ENCODE assay signal across 1 cellular context in the genomic region with DNA sequence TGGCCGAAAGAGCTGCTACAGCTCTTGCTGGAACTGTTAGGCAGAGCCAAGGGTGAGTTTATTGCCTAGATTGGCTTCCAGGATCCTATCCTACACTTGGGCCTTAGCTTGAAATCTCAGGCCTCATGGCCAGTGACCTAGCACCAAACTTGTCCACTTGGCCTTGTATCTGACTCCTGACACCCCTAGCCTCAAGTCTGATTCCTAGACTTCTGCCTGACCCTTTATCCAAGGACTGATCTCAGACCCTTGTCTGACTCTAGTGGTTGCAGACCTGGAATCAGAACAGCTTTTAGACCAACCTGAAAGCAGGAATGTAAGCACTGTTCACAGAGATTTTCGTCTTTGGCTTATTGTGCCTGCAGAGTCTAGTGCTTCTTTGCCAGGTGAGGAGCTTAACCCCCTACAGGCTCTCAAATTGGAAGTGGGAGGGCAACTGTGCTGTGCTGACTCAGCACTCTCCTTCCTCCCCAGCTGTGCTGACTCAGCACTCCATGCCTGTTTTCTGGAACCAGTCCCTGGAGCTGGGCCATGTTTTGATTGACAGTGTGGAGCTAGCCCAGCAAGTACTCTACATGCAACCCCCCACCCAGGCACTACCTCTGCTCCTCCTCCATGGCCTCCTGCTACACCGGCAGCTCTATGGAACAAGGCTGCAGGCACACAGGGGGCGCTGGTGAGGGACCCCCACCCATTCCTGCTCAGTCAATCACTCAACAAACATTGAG.
TF ChIP-seq lines count a peak whose summit lies in the region.

No MANE protein-coding gene starts in this region.

TF ChIP-seq in K562, 482 proteins besides CTCF, POLR2A, EP300 and RAD21 (continued from another document and continues in another):
- TF ChIP-seq ZBTB43 (CRISPR knock-in tag; IDR thresholded peaks at IDR 0.05) (no peak), NFXL1 (CRISPR knock-in tag; IDR thresholded peaks at IDR 0.05) (no peak), CREBBP (IDR thresholded peaks at IDR 0.05; ENCODE audit: low read depth, low read length) (no peak), ZNF668 (CRISPR knock-in tag; IDR thresholded peaks at IDR 0.05) (no peak), NCOA4 (IDR thresholded peaks at IDR 0.05; ENCODE audit: partially characterized antibody) (no peak), SLC30A9 (CRISPR knock-in tag; IDR thresholded peaks at IDR 0.05) (no peak), CBX5 (IDR thresholded peaks at IDR 0.05; ENCODE audit: borderline replicate concordance, low read depth) (no peak), COPS2 (conservative IDR thresholded peaks at IDR 0.05) (no peak), SMAD3 (CRISPR knock-in tag; conservative IDR thresholded peaks at IDR 0.05) (0 out of 2 replicates have a peak, but pooled peaks have one; percentile 34), SAP30 (IDR thresholded peaks at IDR 0.05; ENCODE audit: borderline replicate concordance, insufficient read depth, low read depth, low read length, poor library complexity, severe bottlenecking) (no peak), FOXP1 (CRISPR knock-in tag; IDR thresholded peaks at IDR 0.05) (no peak), SNAPC5 (CRISPR knock-in tag; IDR thresholded peaks at IDR 0.05) (no peak), NCOR1 (IDR thresholded peaks at IDR 0.05) (peak; percentile 65), SREBF1 (IDR thresholded peaks at IDR 0.05; ENCODE audit: borderline replicate concordance, low read depth, low read length) (no peak), CTBP1 (IDR thresholded peaks at IDR 0.05; ENCODE audit: borderline replicate concordance) (peak; percentile 60), RNF2 (IDR thresholded peaks at IDR 0.05) (peak; percentile 23; the same call in 1 of the 2 replicates), CHD2 (IDR thresholded peaks at IDR 0.05; ENCODE audit: low read depth, low read length) (no peak), ZNF444 (CRISPR knock-in tag; IDR thresholded peaks at IDR 0.05) (no peak), C11orf30 (IDR thresholded peaks at IDR 0.05; ENCODE audit: low read depth) (peak; percentile 100), HLTF (IDR thresholded peaks at IDR 0.05) (0 out of 2 replicates have a peak, but pooled peaks have one; percentile 43), NBN (IDR thresholded peaks at IDR 0.05; ENCODE audit: low read depth) (peak; percentile 87; the same call in 1 of the 2 replicates), TCF7 (IDR thresholded peaks at IDR 0.05; ENCODE audit: borderline replicate concordance) (no peak), SAFB2 (IDR thresholded peaks at IDR 0.05; ENCODE audit: borderline replicate concordance, low read depth, low read length, severe bottlenecking) (no peak), TBL1XR1 (IDR thresholded peaks at IDR 0.05; ENCODE audit: low read length in 2 of 2) (peak in 1 of 2 experiments; percentile 35; a peak in 1 of 4 replicates), YY1 (IDR thresholded peaks at IDR 0.05; ENCODE audit: borderline replicate concordance in 1 of 3, control insufficient read depth in 1 of 3, extremely low read depth in 1 of 3, insufficient read depth in 3 of 3, insufficient read length in 1 of 3, insufficient replicate concordance in 2 of 3, low read depth in 1 of 3, low read length in 2 of 3) (peak in 1 of 3 experiments; percentile 19), RB1 (IDR thresholded peaks at IDR 0.05; ENCODE audit: low read depth) (peak; percentile 66), EP400 (IDR thresholded peaks at IDR 0.05) (peak; percentile 53), MAFK (IDR thresholded peaks at IDR 0.05; ENCODE audit: low read length) (peak; percentile 100), CREB1 (IDR thresholded peaks at IDR 0.05) (no peak), CREB1 (CRISPR knock-in tag; IDR thresholded peaks at IDR 0.05) (no peak), NFE2L1 (tag; IDR thresholded peaks at IDR 0.05; ENCODE audit: borderline replicate concordance, low read depth) (peak; percentile 44; the same call in 1 of the 2 replicates), ZNF282 (CRISPR knock-in tag; IDR thresholded peaks at IDR 0.05) (no peak), PHB2 (IDR thresholded peaks at IDR 0.05; ENCODE audit: low read depth) (no peak), ZNF316 (IDR thresholded peaks at IDR 0.05) (peak; percentile 100), NEUROD1 (IDR thresholded peaks at IDR 0.05; ENCODE audit: borderline replicate concordance, low read depth, low read length, partially characterized antibody) (peak; percentile 43), ZNF23 (CRISPR knock-in tag; IDR thresholded peaks at IDR 0.05) (no peak), ZC3H4 (CRISPR knock-in tag; IDR thresholded peaks at IDR 0.05; ENCODE audit: borderline replicate concordance) (no peak), ARID1B (IDR thresholded peaks at IDR 0.05) (peak; percentile 84), ZFP30 (CRISPR knock-in tag; IDR thresholded peaks at IDR 0.05; ENCODE audit: borderline replicate concordance) (no peak), MECOM (CRISPR knock-in tag; IDR thresholded peaks at IDR 0.05) (0 out of 2 replicates have a peak, but pooled peaks have one; percentile 39), NR1H2 (CRISPR knock-in tag; IDR thresholded peaks at IDR 0.05) (no peak), BHLHE40 (IDR thresholded peaks at IDR 0.05; ENCODE audit: low read length) (no peak), ZKSCAN1 (IDR thresholded peaks at IDR 0.05; ENCODE audit: low read depth, low read length) (peak; percentile 54; the same call in 1 of the 2 replicates), ZNF12 (CRISPR knock-in tag; IDR thresholded peaks at IDR 0.05) (no peak), ARHGAP35 (IDR thresholded peaks at IDR 0.05; ENCODE audit: partially characterized antibody) (no peak), ZNF263 (CRISPR knock-in tag; IDR thresholded peaks at IDR 0.05; ENCODE audit: borderline replicate concordance) (peak; percentile 94), TEAD2 (tag; IDR thresholded peaks at IDR 0.05) (no peak), ZNF384 (IDR thresholded peaks at IDR 0.05; ENCODE audit: low read depth, low read length) (no peak), CBX2 (IDR thresholded peaks at IDR 0.05; ENCODE audit: insufficient read depth, low read length, poor library complexity, severe bottlenecking) (no peak), SRSF9 (IDR thresholded peaks at IDR 0.05; ENCODE audit: borderline replicate concordance, low read depth, low read length) (no peak)
- TF ChIP-seq, protein P1, sequence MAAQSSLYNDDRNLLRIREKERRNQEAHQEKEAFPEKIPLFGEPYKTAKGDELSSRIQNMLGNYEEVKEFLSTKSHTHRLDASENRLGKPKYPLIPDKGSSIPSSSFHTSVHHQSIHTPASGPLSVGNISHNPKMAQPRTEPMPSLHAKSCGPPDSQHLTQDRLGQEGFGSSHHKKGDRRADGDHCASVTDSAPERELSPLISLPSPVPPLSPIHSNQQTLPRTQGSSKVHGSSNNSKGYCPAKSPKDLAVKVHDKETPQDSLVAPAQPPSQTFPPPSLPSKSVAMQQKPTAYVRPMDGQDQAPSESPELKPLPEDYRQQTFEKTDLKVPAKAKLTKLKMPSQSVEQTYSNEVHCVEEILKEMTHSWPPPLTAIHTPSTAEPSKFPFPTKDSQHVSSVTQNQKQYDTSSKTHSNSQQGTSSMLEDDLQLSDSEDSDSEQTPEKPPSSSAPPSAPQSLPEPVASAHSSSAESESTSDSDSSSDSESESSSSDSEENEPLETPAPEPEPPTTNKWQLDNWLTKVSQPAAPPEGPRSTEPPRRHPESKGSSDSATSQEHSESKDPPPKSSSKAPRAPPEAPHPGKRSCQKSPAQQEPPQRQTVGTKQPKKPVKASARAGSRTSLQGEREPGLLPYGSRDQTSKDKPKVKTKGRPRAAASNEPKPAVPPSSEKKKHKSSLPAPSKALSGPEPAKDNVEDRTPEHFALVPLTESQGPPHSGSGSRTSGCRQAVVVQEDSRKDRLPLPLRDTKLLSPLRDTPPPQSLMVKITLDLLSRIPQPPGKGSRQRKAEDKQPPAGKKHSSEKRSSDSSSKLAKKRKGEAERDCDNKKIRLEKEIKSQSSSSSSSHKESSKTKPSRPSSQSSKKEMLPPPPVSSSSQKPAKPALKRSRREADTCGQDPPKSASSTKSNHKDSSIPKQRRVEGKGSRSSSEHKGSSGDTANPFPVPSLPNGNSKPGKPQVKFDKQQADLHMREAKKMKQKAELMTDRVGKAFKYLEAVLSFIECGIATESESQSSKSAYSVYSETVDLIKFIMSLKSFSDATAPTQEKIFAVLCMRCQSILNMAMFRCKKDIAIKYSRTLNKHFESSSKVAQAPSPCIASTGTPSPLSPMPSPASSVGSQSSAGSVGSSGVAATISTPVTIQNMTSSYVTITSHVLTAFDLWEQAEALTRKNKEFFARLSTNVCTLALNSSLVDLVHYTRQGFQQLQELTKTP (IDR thresholded peaks at IDR 0.05; ENCODE audit: low read depth in 1 of 2, partially characterized antibody in 2 of 2) = peak in 1 of 2 experiments; percentile 53
- TF ChIP-seq, protein P2, sequence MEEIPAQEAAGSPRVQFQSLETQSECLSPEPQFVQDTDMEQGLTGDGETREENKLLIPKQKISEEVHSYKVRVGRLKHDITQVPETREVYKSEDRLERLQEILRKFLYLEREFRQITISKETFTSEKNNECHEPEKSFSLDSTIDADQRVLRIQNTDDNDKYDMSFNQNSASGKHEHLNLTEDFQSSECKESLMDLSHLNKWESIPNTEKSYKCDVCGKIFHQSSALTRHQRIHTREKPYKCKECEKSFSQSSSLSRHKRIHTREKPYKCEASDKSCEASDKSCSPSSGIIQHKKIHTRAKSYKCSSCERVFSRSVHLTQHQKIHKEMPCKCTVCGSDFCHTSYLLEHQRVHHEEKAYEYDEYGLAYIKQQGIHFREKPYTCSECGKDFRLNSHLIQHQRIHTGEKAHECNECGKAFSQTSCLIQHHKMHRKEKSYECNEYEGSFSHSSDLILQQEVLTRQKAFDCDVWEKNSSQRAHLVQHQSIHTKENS (CRISPR knock-in tag; IDR thresholded peaks at IDR 0.05) = no peak
- TF ChIP-seq, protein P3, sequence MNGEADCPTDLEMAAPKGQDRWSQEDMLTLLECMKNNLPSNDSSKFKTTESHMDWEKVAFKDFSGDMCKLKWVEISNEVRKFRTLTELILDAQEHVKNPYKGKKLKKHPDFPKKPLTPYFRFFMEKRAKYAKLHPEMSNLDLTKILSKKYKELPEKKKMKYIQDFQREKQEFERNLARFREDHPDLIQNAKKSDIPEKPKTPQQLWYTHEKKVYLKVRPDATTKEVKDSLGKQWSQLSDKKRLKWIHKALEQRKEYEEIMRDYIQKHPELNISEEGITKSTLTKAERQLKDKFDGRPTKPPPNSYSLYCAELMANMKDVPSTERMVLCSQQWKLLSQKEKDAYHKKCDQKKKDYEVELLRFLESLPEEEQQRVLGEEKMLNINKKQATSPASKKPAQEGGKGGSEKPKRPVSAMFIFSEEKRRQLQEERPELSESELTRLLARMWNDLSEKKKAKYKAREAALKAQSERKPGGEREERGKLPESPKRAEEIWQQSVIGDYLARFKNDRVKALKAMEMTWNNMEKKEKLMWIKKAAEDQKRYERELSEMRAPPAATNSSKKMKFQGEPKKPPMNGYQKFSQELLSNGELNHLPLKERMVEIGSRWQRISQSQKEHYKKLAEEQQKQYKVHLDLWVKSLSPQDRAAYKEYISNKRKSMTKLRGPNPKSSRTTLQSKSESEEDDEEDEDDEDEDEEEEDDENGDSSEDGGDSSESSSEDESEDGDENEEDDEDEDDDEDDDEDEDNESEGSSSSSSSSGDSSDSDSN (IDR thresholded peaks at IDR 0.05; ENCODE audit: borderline replicate concordance in 1 of 2, low read depth in 2 of 2, low read length in 2 of 2) = 0 out of 4 replicates have a peak, but pooled peaks of 1 of the 2 experiments have one; percentile 44
- TF ChIP-seq, protein P4, sequence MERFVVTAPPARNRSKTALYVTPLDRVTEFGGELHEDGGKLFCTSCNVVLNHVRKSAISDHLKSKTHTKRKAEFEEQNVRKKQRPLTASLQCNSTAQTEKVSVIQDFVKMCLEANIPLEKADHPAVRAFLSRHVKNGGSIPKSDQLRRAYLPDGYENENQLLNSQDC (CRISPR knock-in tag; IDR thresholded peaks at IDR 0.05) = no peak
- TF ChIP-seq, protein P5, sequence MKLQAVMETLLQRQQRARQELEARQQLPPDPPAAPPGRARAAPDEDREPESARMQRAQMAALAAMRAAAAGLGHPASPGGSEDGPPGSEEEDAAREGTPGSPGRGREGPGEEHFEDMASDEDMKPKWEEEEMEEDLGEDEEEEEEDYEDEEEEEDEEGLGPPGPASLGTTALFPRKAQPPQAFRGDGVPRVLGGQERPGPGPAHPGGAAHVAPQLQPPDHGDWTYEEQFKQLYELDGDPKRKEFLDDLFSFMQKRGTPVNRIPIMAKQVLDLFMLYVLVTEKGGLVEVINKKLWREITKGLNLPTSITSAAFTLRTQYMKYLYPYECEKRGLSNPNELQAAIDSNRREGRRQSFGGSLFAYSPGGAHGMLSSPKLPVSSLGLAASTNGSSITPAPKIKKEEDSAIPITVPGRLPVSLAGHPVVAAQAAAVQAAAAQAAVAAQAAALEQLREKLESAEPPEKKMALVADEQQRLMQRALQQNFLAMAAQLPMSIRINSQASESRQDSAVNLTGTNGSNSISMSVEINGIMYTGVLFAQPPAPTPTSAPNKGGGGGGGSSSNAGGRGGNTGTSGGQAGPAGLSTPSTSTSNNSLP (IDR thresholded peaks at IDR 0.05; ENCODE audit: borderline replicate concordance, low read depth, low read length) = peak; percentile 33; the same call in 1 of the 2 replicates
- TF ChIP-seq, protein P6, sequence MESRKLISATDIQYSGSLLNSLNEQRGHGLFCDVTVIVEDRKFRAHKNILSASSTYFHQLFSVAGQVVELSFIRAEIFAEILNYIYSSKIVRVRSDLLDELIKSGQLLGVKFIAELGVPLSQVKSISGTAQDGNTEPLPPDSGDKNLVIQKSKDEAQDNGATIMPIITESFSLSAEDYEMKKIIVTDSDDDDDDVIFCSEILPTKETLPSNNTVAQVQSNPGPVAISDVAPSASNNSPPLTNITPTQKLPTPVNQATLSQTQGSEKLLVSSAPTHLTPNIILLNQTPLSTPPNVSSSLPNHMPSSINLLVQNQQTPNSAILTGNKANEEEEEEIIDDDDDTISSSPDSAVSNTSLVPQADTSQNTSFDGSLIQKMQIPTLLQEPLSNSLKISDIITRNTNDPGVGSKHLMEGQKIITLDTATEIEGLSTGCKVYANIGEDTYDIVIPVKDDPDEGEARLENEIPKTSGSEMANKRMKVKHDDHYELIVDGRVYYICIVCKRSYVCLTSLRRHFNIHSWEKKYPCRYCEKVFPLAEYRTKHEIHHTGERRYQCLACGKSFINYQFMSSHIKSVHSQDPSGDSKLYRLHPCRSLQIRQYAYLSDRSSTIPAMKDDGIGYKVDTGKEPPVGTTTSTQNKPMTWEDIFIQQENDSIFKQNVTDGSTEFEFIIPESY (CRISPR knock-in tag; IDR thresholded peaks at IDR 0.05) = no peak
